Comparison of ENCODE assay signal across 32 cellular contexts in genomic region chr17:4577386-4577993, GRCh38. TPM values are rescaled to one million over a fixed set of nuclear protein-coding genes. Genes with fewer than 3 reads are reported as not detected.
DNase-seq lines count a peak whose midpoint lies in the region; ATAC-seq and TF ChIP-seq lines count a peak whose summit lies in the region.
"Had no signal": no experiment of that assay in that cellular context is flagged by ENCODE, and none has a peak within 500 bp of the region (broad histone marks: within the 10 kb centered on the region; RNA-seq: fewer than 3 reads in every experiment).

No MANE protein-coding gene starts in this region.

- H3K4me1 Mint-ChIP-seq in GM23338 (peaks cover 36% of the 10 kb centered on the region), HFFc6 (ENCODE audit: low read depth) (no peaks in the 10 kb centered on the region)
- H3K4me1 Mint-ChIP-seq: immature natural killer cell had no signal

- H2BK5ac ChIP-seq in mesenchymal stem cell (ENCODE audit: low read depth, low read length, poor library complexity, severe bottlenecking), result no peak overlapping the region

- peak overlapping the region in 1 of 2 experiments; percentile 15 for H2BK12ac ChIP-seq in mesenchymal stem cell (ENCODE audit: low read length in 2 of 2)

- H2AK5ac ChIP-seq in mesenchymal stem cell (ENCODE audit: low read length, severe bottlenecking), result no peak overlapping the region

- no peak overlapping the region for H3K23ac ChIP-seq in mesenchymal stem cell (ENCODE audit: low read length in 2 of 2)

- TF ChIP-seq POLR2A in esophagus muscularis mucosa (IDR thresholded peaks at IDR 0.05; ENCODE audit: low read depth), result no peak

- peak overlapping the region; percentile 68 for H2BK120ac ChIP-seq in mesenchymal stem cell (ENCODE audit: low read depth, low read length)

- H3K4me3 ChIP-seq in GM23338 (no peak overlapping the region; the same call in 1 of the 2 replicates), SK-N-MC (no peak overlapping the region), mesenchymal stem cell (ENCODE audit: insufficient read depth in 1 of 2, low read depth in 1 of 2, low read length in 2 of 2) (no peak overlapping the region), esophagus muscularis mucosa (no peak overlapping the region)
- H3K4me3 ChIP-seq: gastroesophageal sphincter, Peyer's patch had no signal

- TF ChIP-seq CTCF in GM23338 (conservative IDR thresholded peaks at IDR 0.05; ENCODE audit: low read depth in 2 of 2) (no peak), HFFc6 (IDR thresholded peaks at IDR 0.05) (no peak), esophagus muscularis mucosa (IDR thresholded peaks at IDR 0.05) (no peak)

- H3K9me3 Mint-ChIP-seq in GM23338, result peaks cover 5% of the 10 kb centered on the region; the same call in 2 of the 3 replicates
- no peaks in the 10 kb centered on the region for H3K9me3 Mint-ChIP-seq in HFFc6
- H3K9me3 Mint-ChIP-seq: activated naive CD4-positive, alpha-beta T cell treated with anti-CD3 and anti-CD28 coated beads, Interleukin-2, amount 50 U/mL, for 24 hours; immature natural killer cell; stimulated activated naive CD8-positive, alpha-beta T cell treated with anti-CD3 and anti-CD28 coated beads, Interleukin-15, amount 100 ng/mL, for 72 hours had no signal

- H4K8ac ChIP-seq in mesenchymal stem cell (ENCODE audit: low read length), result peak overlapping the region; percentile 81

- H3K27ac ChIP-seq in GM23338 (ENCODE audit: low read depth), result no peak overlapping the region
- no peak overlapping the region for H3K27ac ChIP-seq in SK-N-MC
- H3K27ac ChIP-seq in mesenchymal stem cell (ENCODE audit: low read length, poor library complexity, severe bottlenecking), result no peak overlapping the region
- H3K27ac ChIP-seq in esophagus muscularis mucosa (replicated peaks in 1 of 4), result no peak overlapping the region
- H3K27ac ChIP-seq: brain microvascular endothelial cell, gastroesophageal sphincter, Peyer's patch, VCaP had no signal

- H3K27me3 ChIP-seq in GM23338 (ENCODE audit: insufficient read depth) (peaks cover 1% of the 10 kb centered on the region), mesenchymal stem cell (ENCODE audit: control insufficient read depth in 1 of 2, insufficient read depth in 1 of 2, low read length in 2 of 2) (peaks cover 53 to 63% of the 10 kb centered on the region in 2 experiments), esophagus muscularis mucosa (peaks cover 0 to 13% (median 0%) of the 10 kb centered on the region in 4 donors)
- H3K27me3 ChIP-seq: BE2C, Peyer's patch had no signal

- H3K4ac ChIP-seq in mesenchymal stem cell (ENCODE audit: low read depth in 1 of 2, low read length in 2 of 2), result no peak overlapping the region

- H3K4me1 ChIP-seq in GM23338 (ENCODE audit: insufficient read depth) (peaks cover 20% of the 10 kb centered on the region), mesenchymal stem cell (ENCODE audit: control insufficient read depth, insufficient read depth, low read depth, low read length) (peaks cover 13% of the 10 kb centered on the region), esophagus muscularis mucosa (peaks cover 0 to 2% (median 0%) of the 10 kb centered on the region in 4 donors)
- H3K4me1 ChIP-seq: gastroesophageal sphincter, Peyer's patch had no signal

- H2BK15ac ChIP-seq in mesenchymal stem cell (ENCODE audit: low read depth, poor library complexity, severe bottlenecking), result no peak overlapping the region

- no peak overlapping the region for H3K4me3 Mint-ChIP-seq in GM23338
- H3K4me3 Mint-ChIP-seq in HFFc6, result no peak overlapping the region
- H3K4me3 Mint-ChIP-seq: activated CD8-positive, alpha-beta T cell treated with anti-CD3 and anti-CD28 coated beads, Interleukin-2, amount 10 ng/mL, durations not matched to agents 7 days and 5 days; activated naive CD4-positive, alpha-beta T cell treated with anti-CD3 and anti-CD28 coated beads, Interleukin-2, amount 50 U/mL, for 24 hours; immature natural killer cell; stimulated activated naive CD8-positive, alpha-beta T cell treated with anti-CD3 and anti-CD28 coated beads, Interleukin-15, amount 100 ng/mL, for 72 hours had no signal

- H3K9ac ChIP-seq in SK-N-MC (ENCODE audit: insufficient read length), result peak overlapping the region; percentile 55
- no peak overlapping the region for H3K9ac ChIP-seq in mesenchymal stem cell (ENCODE audit: low read length)

- H3K36me3 Mint-ChIP-seq in GM23338 (ENCODE audit: low read depth) (peaks cover 3% of the 10 kb centered on the region; the same call in 1 of the 3 replicates), HFFc6 (ENCODE audit: low read depth) (no peaks in the 10 kb centered on the region)
- H3K36me3 Mint-ChIP-seq: activated naive CD4-positive, alpha-beta T cell treated with anti-CD3 and anti-CD28 coated beads, Interleukin-2, amount 50 U/mL, for 24 hours; immature natural killer cell had no signal

- no peak overlapping the region for H3K27ac Mint-ChIP-seq in GM23338
- no peak overlapping the region for H3K27ac Mint-ChIP-seq in HFFc6
- H3K27ac Mint-ChIP-seq: activated CD8-positive, alpha-beta T cell treated with anti-CD3 and anti-CD28 coated beads, Interleukin-2, amount 10 ng/mL, durations not matched to agents 7 days and 5 days; activated naive CD4-positive, alpha-beta T cell treated with anti-CD3 and anti-CD28 coated beads, Interleukin-2, amount 50 U/mL, for 24 hours; immature natural killer cell had no signal

- intact Hi-C loops in posterior vena cava (cut with DNase I) (no loop called here), esophagus muscularis mucosa (cut with DNase I) (no loop called here)

- H3K9me3 ChIP-seq in SK-N-MC (ENCODE audit: low read depth, low read length) (no peaks in the 10 kb centered on the region), mesenchymal stem cell (ENCODE audit: control insufficient read depth, low read length) (no peaks in the 10 kb centered on the region), esophagus muscularis mucosa (no peaks in the 10 kb centered on the region)
- H3K9me3 ChIP-seq: BE2C, gastroesophageal sphincter, Peyer's patch had no signal

- H3K18ac ChIP-seq in mesenchymal stem cell (ENCODE audit: low read depth in 1 of 2, low read length in 2 of 2), result peak overlapping the region; percentile 15 to 24

- no peaks in the 10 kb centered on the region for H4K20me1 ChIP-seq in GM23338 (replicated peaks; ENCODE audit: insufficient read depth)

- peak overlapping the region; percentile 86 for H2AFZ ChIP-seq in GM23338
- no peak overlapping the region for H2AFZ ChIP-seq in mesenchymal stem cell (ENCODE audit: low read depth, low read length)

- 50% methylated on average over 2 of the region's 8 CpGs for WGBS in mesenchymal stem cell
- 85% methylated on average over 8 of the region's 8 CpGs for WGBS in esophagus muscularis mucosa

- no peaks in the 10 kb centered on the region for H3K79me1 ChIP-seq in mesenchymal stem cell (replicated peaks; ENCODE audit: low read length, poor library complexity, severe bottlenecking)

- peak overlapping the region; percentile 70 for H3K4me2 ChIP-seq in GM23338
- H3K4me2 ChIP-seq in mesenchymal stem cell (ENCODE audit: low read length, poor library complexity, severe bottlenecking), result no peak overlapping the region

- no peak for DNase-seq in GM23338 (ENCODE audit: low spot score)
- DNase-seq in SK-N-MC (ENCODE audit: low read depth, low spot score), result no peak
- no peak for DNase-seq in mesenchymal stem cell
- DNase-seq in posterior vena cava (ENCODE audit: low spot score), result peak; percentile 41
- DNase-seq in HFFc6, result no peak
- DNase-seq in esophagus muscularis mucosa (ENCODE audit: extremely low spot score), result no peak
- DNase-seq in HPDE6-E6E7 (ENCODE audit: extremely low spot score), result no peak
- DNase-seq: activated CD4-positive, alpha-beta T cell treated with anti-CD3 and anti-CD28 coated beads for 4 hours; activated CD8-positive, alpha-beta T cell treated with anti-CD3 and anti-CD28 coated beads, Interleukin-2, amount 10 ng/mL, durations not matched to agents 7 days and 5 days; amygdala; brain microvascular endothelial cell; DMS 273 treated with DMSO at 0.1 percent for 48 hours; EL; immature natural killer cell; IMR-90; left colon; MV-4-11; NCI-H146; SIG-M5; stimulated activated CD4-positive, alpha-beta T cell treated with anti-CD3 and anti-CD28 coated beads, Interleukin-2, amount 100 ng/mL, for 24 hours; stimulated activated CD8-positive, alpha-beta memory T cell treated with anti-CD3 and anti-CD28 coated beads, Interleukin-4, amount 100 ng/mL, for 48 hours; stimulated activated naive CD8-positive, alpha-beta T cell treated with anti-CD3 and anti-CD28 coated beads, Interleukin-15, amount 100 ng/mL, for 72 hours; SW 1271 had no signal

- no peak; the same call in 1 of the 3 replicates for ATAC-seq in GM23338
- ATAC-seq: activated CD8-positive, alpha-beta T cell treated with anti-CD3 and anti-CD28 coated beads, Interleukin-2, amount 10 ng/mL, durations not matched to agents 7 days and 5 days; left colon; stimulated activated naive CD8-positive, alpha-beta T cell treated with anti-CD3 and anti-CD28 coated beads, Interleukin-15, amount 100 ng/mL, for 72 hours had no signal

- no peaks in the 10 kb centered on the region for H3K79me2 ChIP-seq in GM23338 (replicated peaks; ENCODE audit: insufficient read depth)

- no peak overlapping the region for H4K91ac ChIP-seq in mesenchymal stem cell (ENCODE audit: low read length)

- H3F3A ChIP-seq in GM23338 (replicated peaks; ENCODE audit: low read depth), result no peaks in the 10 kb centered on the region

- H3K36me3 ChIP-seq in GM23338 (ENCODE audit: insufficient read depth), result no peaks in the 10 kb centered on the region
- no peaks in the 10 kb centered on the region for H3K36me3 ChIP-seq in SK-N-MC (ENCODE audit: insufficient read depth, low read length)
- no peaks in the 10 kb centered on the region for H3K36me3 ChIP-seq in mesenchymal stem cell (ENCODE audit: control insufficient read depth in 1 of 2, insufficient read depth in 2 of 2, low read depth in 1 of 2, low read length in 2 of 2)
- H3K36me3 ChIP-seq in esophagus muscularis mucosa, result no peaks in the 10 kb centered on the region
- H3K36me3 ChIP-seq: BE2C, brain microvascular endothelial cell, gastroesophageal sphincter, Peyer's patch had no signal

- peak overlapping the region in 1 of 2 experiments; percentile 32 for H3K14ac ChIP-seq in mesenchymal stem cell (ENCODE audit: low read length in 2 of 2)

- no peaks in the 10 kb centered on the region for H3K9me2 ChIP-seq in GM23338 (ENCODE audit: insufficient read depth)

- H3K27me3 Mint-ChIP-seq in GM23338 (ENCODE audit: insufficient read depth, low read depth, poor library complexity) (peaks cover 9% of the 10 kb centered on the region), HFFc6 (ENCODE audit: insufficient read depth) (peaks cover 26% of the 10 kb centered on the region)
- H3K27me3 Mint-ChIP-seq: activated naive CD4-positive, alpha-beta T cell treated with anti-CD3 and anti-CD28 coated beads, Interleukin-2, amount 50 U/mL, for 24 hours had no signal

- no peak for TF ChIP-seq EP300 in esophagus muscularis mucosa (IDR thresholded peaks at IDR 0.05)

RNA-seq across cellular contexts. Expression of gene SMTNL2, which starts 6.8 kb away (rescaled TPM):
- total RNA-seq in GM23338 (2014; rRNA removed; shearing (Covaris generic)), result 1.7 and 4.3 TPM in 2 replicates
- polyA plus RNA-seq in GM23338 (2016; fragmentation: Nextera tagmentation; extraction: Ambion mirVana), result 1.3 and 3.1 TPM in 2 replicates
- 0.12 TPM for polyA plus RNA-seq in mesenchymal stem cell (2013, experiment 1 of 2)
- 0.18 TPM for polyA plus RNA-seq in mesenchymal stem cell (2013, experiment 2 of 2)
- 1 to 10 TPM; 2.0 to 3.0 TPM for total RNA-seq in posterior vena cava
- total RNA-seq in HFFc6 (2021; fragmentation: NEBNext Ultra II Directional; extraction: Animal tissue kit (Norgen Biotek cat#: 25700)), result not detected
- 1 to 10 TPM; 3.0 to 7.2 (median 4.7) TPM for total RNA-seq in esophagus muscularis mucosa
- total RNA-seq: activated CD8-positive, alpha-beta T cell treated with anti-CD3 and anti-CD28 coated beads, Interleukin-2, amount 10 ng/mL, durations not matched to agents 7 days and 5 days; endothelial cell of umbilical vein; IMR-90; osteoblast had no signal
- polyA plus RNA-seq: endothelial cell of umbilical vein, immature natural killer cell, IMR-90 had no signal

RNA-seq across cellular contexts. Expression of gene GGT6, which starts 17.1 kb away (rescaled TPM):
- 0.24 TPM in 1 of 2 replicates, not detected in the other for total RNA-seq in GM23338 (2014; rRNA removed; shearing (Covaris generic))
- 0.12 TPM in 1 of 2 replicates, not detected in the other for polyA plus RNA-seq in GM23338 (2016; fragmentation: Nextera tagmentation; extraction: Ambion mirVana)
- polyA plus RNA-seq in mesenchymal stem cell (2013, experiment 1 of 2), result not detected
- not detected for polyA plus RNA-seq in mesenchymal stem cell (2013, experiment 2 of 2)
- total RNA-seq in posterior vena cava, result not detected
- total RNA-seq in HFFc6 (2021; fragmentation: NEBNext Ultra II Directional; extraction: Animal tissue kit (Norgen Biotek cat#: 25700)), result not detected
- total RNA-seq in esophagus muscularis mucosa, result not detected
- total RNA-seq: activated CD8-positive, alpha-beta T cell treated with anti-CD3 and anti-CD28 coated beads, Interleukin-2, amount 10 ng/mL, durations not matched to agents 7 days and 5 days; endothelial cell of umbilical vein; fibroblast of lung; IMR-90; mesenteric fat pad; osteoblast had no signal
- polyA plus RNA-seq: endothelial cell of umbilical vein, fibroblast of lung, immature natural killer cell, IMR-90 had no signal

RNA-seq across cellular contexts. Expression of gene MYBBP1A, which starts 22.3 kb away (rescaled TPM):
- total RNA-seq in GM23338 (2014; rRNA removed; shearing (Covaris generic)), result 169 and 213 TPM in 2 replicates
- polyA plus RNA-seq in GM23338 (2016; fragmentation: Nextera tagmentation; extraction: Ambion mirVana), result 66.4 and 70.7 TPM in 2 replicates
- 20.8 TPM for polyA plus RNA-seq in mesenchymal stem cell (2013, experiment 1 of 2)
- polyA plus RNA-seq in mesenchymal stem cell (2013, experiment 2 of 2), result 19.7 TPM
- 10 to 100 TPM; 37.9 to 41.0 TPM for total RNA-seq in posterior vena cava
- 10 to 100 TPM; 65.9 to 80.8 (median 71.8) TPM for total RNA-seq in HFFc6 (2021; fragmentation: NEBNext Ultra II Directional; extraction: Animal tissue kit (Norgen Biotek cat#: 25700))
- total RNA-seq in esophagus muscularis mucosa, result 10 to 100 TPM; 31.6 to 45.4 (median 36.1) TPM
